Comparison of ENCODE assay signal across 17 cellular contexts in the genomic region with DNA sequence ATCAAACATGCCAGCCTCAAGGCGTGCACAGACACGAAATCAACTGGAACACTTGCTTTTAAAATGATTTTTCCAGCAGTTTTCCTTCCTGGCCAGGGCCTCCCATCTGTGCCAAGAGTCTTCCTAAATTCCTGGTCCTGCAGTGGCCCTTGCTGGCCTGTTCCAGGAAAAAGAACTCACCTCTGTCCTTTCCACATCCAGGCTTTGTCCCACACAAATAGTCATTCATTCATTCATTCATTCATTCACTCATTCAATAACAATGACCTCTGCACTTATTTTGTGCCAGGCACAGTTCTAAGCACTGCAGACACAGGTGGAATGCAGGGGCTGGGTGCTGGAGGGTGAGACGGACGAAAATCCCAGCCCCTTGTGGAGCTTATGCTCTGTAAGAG.
DNase-seq lines count a peak whose midpoint lies in the region; ATAC-seq, FAIRE-seq and TF ChIP-seq lines count a peak whose summit lies in the region.
"Had no signal": no experiment of that assay in that cellular context is flagged by ENCODE, and none has a peak within 500 bp of the region (broad histone marks: within the 10 kb centered on the region; RNA-seq: fewer than 3 reads in every experiment).

No MANE protein-coding gene starts in this region.

- DNase-seq in NCI-H446 treated with DMSO at 0.1 percent for 48 hours (lab: John Stamatoyannopoulos, UW) (peak; percentile 4), NCI-H446 (lab: John Stamatoyannopoulos, UW) (no peak), NCI-H1694 treated with DMSO at 0.1 percent for 48 hours (lab: John Stamatoyannopoulos, UW) (peak; percentile 88), neuronal stem cell (ENCODE audit: low spot score) (no peak), HepG2 (ENCODE audit: low spot score) (no peak), Ammon's horn (ENCODE audit: low spot score) (no peak), right atrium auricular region (ENCODE audit: low spot score) (no peak)
- DNase-seq: 8988T; AML-193; CD4-positive, alpha-beta memory T cell; DND-41; GDM1 had no signal

- POLR2A ChIA-PET in HepG2 (lab: Yijun Ruan, JAX), result no interaction called here

- H3K4me1 ChIP-seq in neuronal stem cell (ENCODE audit: control insufficient read depth in 2 of 2, insufficient read depth in 1 of 2, low read depth in 1 of 2, low read length in 2 of 2) (peaks cover 18 to 27% of the 10 kb centered on the region in 2 donors), HepG2 (ENCODE audit: insufficient read depth, low read length) (no peaks in the 10 kb centered on the region), right atrium auricular region (no peaks in the 10 kb centered on the region)

- H4K20me1 ChIP-seq in HepG2 (ENCODE audit: insufficient read depth, low read length), result no peaks in the 10 kb centered on the region

- H3K9me3 ChIP-seq in neuronal stem cell (replicated peaks in 1 of 2; ENCODE audit: control insufficient read depth in 2 of 2, insufficient read depth in 1 of 2, low read depth in 1 of 2, low read length in 2 of 2), result no peaks in the 10 kb centered on the region
- H3K9me3 ChIP-seq in HepG2 (ENCODE audit: low read length), result no peaks in the 10 kb centered on the region
- no peaks in the 10 kb centered on the region for H3K9me3 ChIP-seq in right atrium auricular region

- H2AFZ ChIP-seq in neuronal stem cell (ENCODE audit: low read length), result peak overlapping the region; percentile 80
- H2AFZ ChIP-seq in HepG2 (ENCODE audit: low read length), result no peak overlapping the region

- BruUV-seq in HepG2 (replicated peaks; lab: Mats Ljungman, UMichigan), result no TSS peak

- WGBS in neuronal stem cell (ENCODE audit: extremely low coverage in 2 of 2, insufficient read length in 2 of 2, insufficient replicate concordance in 1 of 2), 2 donors, result no CpG with 5 or more reads among the region's 4 CpGs
- whole genome bisulfite sequencing in HepG2 (ENCODE audit: low lambda C conversion rate), result 4% methylated on average over 4 of the region's 4 CpGs

- TF ChIP-seq EP300 in HepG2 (IDR thresholded peaks at IDR 0.05; ENCODE audit: low read depth in 2 of 2, low read length in 2 of 2) (no peak), HepG2 (CRISPR knock-in tag; IDR thresholded peaks at IDR 0.05; ENCODE audit: borderline replicate concordance) (no peak)

- CTCF ChIA-PET in HepG2 (lab: Yijun Ruan, JAX; ENCODE audit: low intra/inter-chr PET ratio, low total read pairs), result no interaction called here

- H3K36me3 ChIP-seq in neuronal stem cell (replicated peaks in 1 of 2; ENCODE audit: control insufficient read depth in 2 of 2, insufficient read depth in 2 of 2, low read length in 2 of 2) (no peaks in the 10 kb centered on the region), HepG2 (replicated peaks in 1 of 2; ENCODE audit: control insufficient read depth in 1 of 2, insufficient read depth in 2 of 2, low read length in 2 of 2) (no peaks in the 10 kb centered on the region), right atrium auricular region (no peaks in the 10 kb centered on the region)

- H3K79me2 ChIP-seq in HepG2 (ENCODE audit: insufficient read depth, low read length), result no peaks in the 10 kb centered on the region

- H4K8ac ChIP-seq in neuronal stem cell (ENCODE audit: low read depth, low read length), result peak overlapping the region; percentile 83

- H2BK12ac ChIP-seq in neuronal stem cell (ENCODE audit: low read length), result no peak overlapping the region

- H4K91ac ChIP-seq in neuronal stem cell (ENCODE audit: low read depth, low read length, poor library complexity), result no peak overlapping the region

- no peak overlapping the region for H2BK15ac ChIP-seq in neuronal stem cell (ENCODE audit: low read length)

- peak overlapping the region; percentile 60 for H3K14ac ChIP-seq in neuronal stem cell (ENCODE audit: low read length)

- H3K27me3 ChIP-seq in neuronal stem cell (ENCODE audit: control insufficient read depth in 3 of 3, insufficient read depth in 3 of 3, low read depth in 1 of 3, low read length in 3 of 3) (peaks cover 0 to 30% (median 0%) of the 10 kb centered on the region in 3 experiments), HepG2 (ENCODE audit: control insufficient read depth in 1 of 2, insufficient read depth in 2 of 2, low read length in 2 of 2) (peaks cover 7 to 72% of the 10 kb centered on the region in 2 experiments; a peak in 4 of 5 replicates), right atrium auricular region (no peaks in the 10 kb centered on the region)

- peak overlapping the region; percentile 63 for H3K18ac ChIP-seq in neuronal stem cell (ENCODE audit: low read length)

- H3K4me2 ChIP-seq in neuronal stem cell (ENCODE audit: insufficient read depth, low read length, poor library complexity, severe bottlenecking) (no peak overlapping the region), HepG2 (ENCODE audit: low read depth, low read length) (no peak overlapping the region)

- H3K9ac ChIP-seq in neuronal stem cell (ENCODE audit: low read depth, low read length, poor library complexity) (no peak overlapping the region), HepG2 (ENCODE audit: insufficient read depth, low read depth, low read length) (no peak overlapping the region)

- H3K79me1 ChIP-seq in neuronal stem cell (ENCODE audit: low read depth, low read length), result no peaks in the 10 kb centered on the region

- H2AK5ac ChIP-seq in neuronal stem cell (ENCODE audit: low read depth, low read length), result no peak overlapping the region

- no peak overlapping the region for H3K23ac ChIP-seq in neuronal stem cell (ENCODE audit: low read depth, low read length, poor library complexity)

- TF ChIP-seq POLR2A in HepG2 (IDR thresholded peaks at IDR 0.05; ENCODE audit: insufficient read depth in 1 of 2, low read depth in 2 of 2, low read length in 2 of 2), result no peak

- no peak overlapping the region for H2BK5ac ChIP-seq in neuronal stem cell (ENCODE audit: low read length)

- TF ChIP-seq RAD21 in HepG2 (CRISPR knock-in tag; IDR thresholded peaks at IDR 0.05), result no peak

- H2BK120ac ChIP-seq in neuronal stem cell (ENCODE audit: low read depth, low read length), result no peak overlapping the region

- in situ Hi-C loops in HepG2 (cut with HindIII; ENCODE audit: extremely low pct_ligation_motif_present, low pct_unique_long_range_greater_than_20kb), result no loop called here

- no peak for FAIRE-seq in HepG2 (lab: Jason Lieb, UNC)
- FAIRE-seq: GM19239, H54 had no signal

- intact Hi-C loops in HepG2 (cut with micrococcal nuclease; ENCODE audit: unreplicated experiment), result no loop called here

- TF ChIP-seq CTCF in HepG2 (CRISPR knock-in tag; IDR thresholded peaks at IDR 0.05) (no peak), right atrium auricular region (IDR thresholded peaks at IDR 0.05) (no peak)

- no peak overlapping the region for H3K4me3 ChIP-seq in neuronal stem cell (ENCODE audit: low read length in 2 of 2)
- no peak overlapping the region for H3K4me3 ChIP-seq in HepG2 (replicated peaks in 1 of 3; ENCODE audit: insufficient read depth in 1 of 3, low read depth in 2 of 3, low read length in 3 of 3)
- H3K4me3 ChIP-seq in right atrium auricular region, result no peak overlapping the region

- ATAC-seq in HepG2, result no peak
- ATAC-seq: HCT116 had no signal

- no peak overlapping the region for H3K4ac ChIP-seq in neuronal stem cell (ENCODE audit: low read length)

- H3K27ac ChIP-seq in cingulate gyrus (ENCODE audit: low read depth, low read length) (peak overlapping the region; percentile 39), neuronal stem cell (replicated peaks; ENCODE audit: low read length) (no peak overlapping the region), HepG2 (ENCODE audit: extremely low read length, insufficient read depth, low read length) (no peak overlapping the region), right atrium auricular region (no peak overlapping the region)
- H3K27ac ChIP-seq: C4-2B had no signal

TF ChIP-seq in HepG2, 621 proteins besides CTCF, POLR2A, EP300 and RAD21 (continues in another document):
- TF ChIP-seq TCF12 (IDR thresholded peaks at IDR 0.05) (no peak), TCF12 (CRISPR knock-in tag; IDR thresholded peaks at IDR 0.05) (no peak), ZNF232 (CRISPR knock-in tag; IDR thresholded peaks at IDR 0.05; ENCODE audit: borderline replicate concordance) (no peak), WIZ (CRISPR knock-in tag; IDR thresholded peaks at IDR 0.05) (no peak), FIP1L1 (IDR thresholded peaks at IDR 0.05; ENCODE audit: borderline replicate concordance, insufficient read depth, low read depth, low read length) (no peak), ZFP90 (CRISPR knock-in tag; IDR thresholded peaks at IDR 0.05; ENCODE audit: borderline replicate concordance) (no peak), IKZF1 (IDR thresholded peaks at IDR 0.05) (no peak)
- TF ChIP-seq, protein P1, sequence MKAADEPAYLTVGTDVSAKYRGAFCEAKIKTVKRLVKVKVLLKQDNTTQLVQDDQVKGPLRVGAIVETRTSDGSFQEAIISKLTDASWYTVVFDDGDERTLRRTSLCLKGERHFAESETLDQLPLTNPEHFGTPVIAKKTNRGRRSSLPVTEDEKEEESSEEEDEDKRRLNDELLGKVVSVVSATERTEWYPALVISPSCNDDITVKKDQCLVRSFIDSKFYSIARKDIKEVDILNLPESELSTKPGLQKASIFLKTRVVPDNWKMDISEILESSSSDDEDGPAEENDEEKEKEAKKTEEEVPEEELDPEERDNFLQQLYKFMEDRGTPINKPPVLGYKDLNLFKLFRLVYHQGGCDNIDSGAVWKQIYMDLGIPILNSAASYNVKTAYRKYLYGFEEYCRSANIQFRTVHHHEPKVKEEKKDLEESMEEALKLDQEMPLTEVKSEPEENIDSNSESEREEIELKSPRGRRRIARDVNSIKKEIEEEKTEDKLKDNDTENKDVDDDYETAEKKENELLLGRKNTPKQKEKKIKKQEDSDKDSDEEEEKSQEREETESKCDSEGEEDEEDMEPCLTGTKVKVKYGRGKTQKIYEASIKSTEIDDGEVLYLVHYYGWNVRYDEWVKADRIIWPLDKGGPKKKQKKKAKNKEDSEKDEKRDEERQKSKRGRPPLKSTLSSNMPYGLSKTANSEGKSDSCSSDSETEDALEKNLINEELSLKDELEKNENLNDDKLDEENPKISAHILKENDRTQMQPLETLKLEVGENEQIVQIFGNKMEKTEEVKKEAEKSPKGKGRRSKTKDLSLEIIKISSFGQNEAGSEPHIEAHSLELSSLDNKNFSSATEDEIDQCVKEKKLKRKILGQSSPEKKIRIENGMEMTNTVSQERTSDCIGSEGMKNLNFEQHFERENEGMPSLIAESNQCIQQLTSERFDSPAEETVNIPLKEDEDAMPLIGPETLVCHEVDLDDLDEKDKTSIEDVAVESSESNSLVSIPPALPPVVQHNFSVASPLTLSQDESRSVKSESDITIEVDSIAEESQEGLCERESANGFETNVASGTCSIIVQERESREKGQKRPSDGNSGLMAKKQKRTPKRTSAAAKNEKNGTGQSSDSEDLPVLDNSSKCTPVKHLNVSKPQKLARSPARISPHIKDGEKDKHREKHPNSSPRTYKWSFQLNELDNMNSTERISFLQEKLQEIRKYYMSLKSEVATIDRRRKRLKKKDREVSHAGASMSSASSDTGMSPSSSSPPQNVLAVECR (CRISPR knock-in tag; IDR thresholded peaks at IDR 0.05; ENCODE audit: borderline replicate concordance), result no peak

Comparison
In these comparisons a context has a peak if more than half of its experiments do, and no peak if none do; other contexts are left out.
1. DNase-seq: peak in NCI-H446 treated with DMSO at 0.1 percent for 48 hours (single experiment) and NCI-H1694 treated with DMSO at 0.1 percent for 48 hours (single experiment); none in NCI-H446 (0 of 2), neuronal stem cell (single experiment), HepG2 (single experiment), Ammon's horn (single experiment) and right atrium auricular region (single experiment).